ENCODE assay signal across 9 cellular contexts in the genomic region with DNA sequence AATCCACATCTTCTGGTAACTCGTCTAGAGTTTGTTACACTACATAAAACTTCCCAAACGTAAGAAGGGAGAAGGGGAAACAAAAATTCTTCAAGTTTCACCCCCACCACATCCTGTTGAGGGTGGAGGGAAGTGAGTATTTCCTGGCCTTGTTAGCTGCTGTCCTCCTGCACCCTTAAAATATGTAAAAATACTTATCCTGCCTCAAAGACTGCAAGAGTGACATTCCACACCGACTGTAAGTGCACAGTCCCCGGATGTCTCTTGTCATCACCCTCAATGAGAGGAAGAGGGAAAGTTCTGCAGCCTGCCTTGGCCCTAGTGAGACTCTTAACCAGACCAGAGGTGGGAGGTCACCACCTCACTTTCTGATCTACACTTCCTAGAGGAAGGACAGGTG.
DNase-seq lines count a peak whose midpoint lies in the region; ATAC-seq and FAIRE-seq lines count a peak whose summit lies in the region.
"Had no signal": no experiment of that assay in that cellular context is flagged by ENCODE, and none has a peak within 500 bp of the region (broad histone marks: within the 10 kb centered on the region; RNA-seq: fewer than 3 reads in every experiment).

No MANE protein-coding gene starts in this region.

- in situ Hi-C loops in HAP-1 (cut with MboI; ENCODE audit: low sequenced_read_pairs) = no loop called here

- H3K4me3 ChIP-seq in HAP-1 = no peak overlapping the region
- H3K4me3 ChIP-seq: right lobe of liver had no signal

- ATAC-seq in effector memory CD8-positive, alpha-beta T cell (replicated peaks) = peak; percentile 28
- ATAC-seq: right lobe of liver had no signal

- H3K9me3 Mint-ChIP-seq in effector memory CD8-positive, alpha-beta T cell = no peaks in the 10 kb centered on the region

- no peak for FAIRE-seq in urothelium cell line (lab: Jason Lieb, UNC)

- H3K9me3 ChIP-seq in HAP-1 = no peaks in the 10 kb centered on the region
- H3K9me3 ChIP-seq: right lobe of liver had no signal

- peaks cover 15 to 16% of the 10 kb centered on the region in 2 donors for H3K27me3 Mint-ChIP-seq in effector memory CD8-positive, alpha-beta T cell

- peaks cover 45 to 51% of the 10 kb centered on the region in 2 donors for H3K4me1 Mint-ChIP-seq in effector memory CD8-positive, alpha-beta T cell (ENCODE audit: low read depth in 2 of 2)

- peak overlapping the region; percentile 76 to 78 for H3K4me3 Mint-ChIP-seq in effector memory CD8-positive, alpha-beta T cell

- H3K4me1 ChIP-seq in HAP-1 = no peaks in the 10 kb centered on the region; the same call in 1 of the 2 replicates

- no peaks in the 10 kb centered on the region for H3K36me3 ChIP-seq in HAP-1 (replicated peaks)
- H3K36me3 ChIP-seq: right lobe of liver had no signal

- DNase-seq in stimulated activated CD4-positive, alpha-beta T cell treated with anti-CD3 and anti-CD28 coated beads, Interleukin-15, amount 100 ng/mL, for 24 hours = peak; percentile 29
- no peak for DNase-seq in stimulated activated CD4-positive, alpha-beta T cell treated with anti-CD3 and anti-CD28 coated beads, Interleukin-1b, Interleukin-23, amount 100 ng/mL, for 48 hours
- DNase-seq in SKM-1 (lab: John Stamatoyannopoulos, UW; ENCODE audit: unreplicated experiment) (peak; percentile 39), urothelium cell line (ENCODE audit: low spot score) (no peak), NCI-H2196 (lab: John Stamatoyannopoulos, UW; ENCODE audit: unreplicated experiment) (no peak), NCI-H1436 treated with DMSO at 0.1 percent for 48 hours (lab: John Stamatoyannopoulos, UW) (no peak), HAP-1 (ENCODE audit: low spot score in 2 of 2) (no peak)
- no peak for DNase-seq in effector memory CD8-positive, alpha-beta T cell
- DNase-seq: right lobe of liver had no signal

- no peaks in the 10 kb centered on the region for H3K27me3 ChIP-seq in HAP-1 (ENCODE audit: low read depth)
- H3K27me3 ChIP-seq: right lobe of liver had no signal

- H3K36me3 Mint-ChIP-seq in effector memory CD8-positive, alpha-beta T cell (ENCODE audit: insufficient read depth) = peaks cover 7% of the 10 kb centered on the region

- peak overlapping the region; percentile 83 to 90 for H3K27ac Mint-ChIP-seq in effector memory CD8-positive, alpha-beta T cell

Comparison
In these comparisons a context has a peak if more than half of its experiments do, and no peak if none do; other contexts are left out.
1. DNase-seq: peak in stimulated activated CD4-positive, alpha-beta T cell treated with anti-CD3 and anti-CD28 coated beads, Interleukin-15, amount 100 ng/mL, for 24 hours (single experiment) and SKM-1 (single experiment); none in stimulated activated CD4-positive, alpha-beta T cell treated with anti-CD3 and anti-CD28 coated beads, Interleukin-1b, Interleukin-23, amount 100 ng/mL, for 48 hours (single experiment), effector memory CD8-positive, alpha-beta T cell (0 of 3), urothelium cell line (single experiment), NCI-H2196 (single experiment), NCI-H1436 treated with DMSO at 0.1 percent for 48 hours (single experiment) and HAP-1 (0 of 2).